17 cellular contexts compared by ENCODE assay signal in genomic region chr2:241015439-241015838, GRCh38. TPM values are rescaled to one million over a fixed set of nuclear protein-coding genes. Genes with fewer than 3 reads are reported as not detected.
DNase-seq lines count a peak whose midpoint lies in the region; ATAC-seq and TF ChIP-seq lines count a peak whose summit lies in the region.
"Had no signal": no experiment of that assay in that cellular context is flagged by ENCODE, and none has a peak within 500 bp of the region (broad histone marks: within the 10 kb centered on the region; RNA-seq: fewer than 3 reads in every experiment).

No MANE protein-coding gene starts in this region.

- no peak overlapping the region for H4K91ac ChIP-seq in trophoblast cell (ENCODE audit: low read depth, low read length)

- no peaks in the 10 kb centered on the region for H3K36me3 Mint-ChIP-seq in activated T-cell treated with anti-CD3 and anti-CD28 coated beads, Interleukin-2, amount 50 U/mL, for 24 hours (ENCODE audit: low read depth)
- no peaks in the 10 kb centered on the region for H3K36me3 Mint-ChIP-seq in activated T-cell treated with anti-CD3 and anti-CD28 coated beads, Interleukin-2, amount 50 U/mL, for 72 hours (ENCODE audit: insufficient read depth in 2 of 2)
- no peaks in the 10 kb centered on the region for H3K36me3 Mint-ChIP-seq in endodermal cell (ENCODE audit: low read depth)

- H3K23ac ChIP-seq in trophoblast cell (ENCODE audit: low read length): no peak overlapping the region

- H2AFZ ChIP-seq in trophoblast cell (ENCODE audit: insufficient read depth, low read length, poor library complexity): no peak overlapping the region
- H2AFZ ChIP-seq: GM23338 had no signal

- peak; percentile 20 for DNase-seq in activated T-cell treated with anti-CD3 and anti-CD28 coated beads, Interleukin-2, amount 50 U/mL, for 24 hours
- no peak for DNase-seq in activated T-cell treated with anti-CD3 and anti-CD28 coated beads, Interleukin-2, amount 50 U/mL, for 72 hours
- DNase-seq in endodermal cell (peak; percentile 25), posterior vena cava (ENCODE audit: low spot score) (peak; percentile 78), upper lobe of left lung (peak; percentile 15 to 40), hypothalamus (lab: John Stamatoyannopoulos, UW) (no peak), HuH-7.5 (ENCODE audit: low spot score) (no peak), trophoblast cell (no peak)
- DNase-seq: COR-L47, NCI-H1436, NCI-H2081, NCI-H510A treated with DMSO at 0.1 percent for 48 hours had no signal

- no peak overlapping the region for H3K4me2 ChIP-seq in trophoblast cell (ENCODE audit: low read length)
- H3K4me2 ChIP-seq: A549, GM23338 had no signal

- H3K9ac ChIP-seq in endodermal cell (ENCODE audit: extremely low read depth, low read length, poor library complexity, severe bottlenecking) (no peak overlapping the region), trophoblast cell (ENCODE audit: low read length) (no peak overlapping the region)

- H2BK12ac ChIP-seq in trophoblast cell (ENCODE audit: low read length): no peak overlapping the region

- H3K18ac ChIP-seq in trophoblast cell (ENCODE audit: low read length): no peak overlapping the region

- H3K4me3 ChIP-seq in endodermal cell (ENCODE audit: low read length): no peak overlapping the region
- no peak overlapping the region for H3K4me3 ChIP-seq in upper lobe of left lung
- no peak overlapping the region for H3K4me3 ChIP-seq in trophoblast cell (ENCODE audit: low read depth, low read length)
- H3K4me3 ChIP-seq: A549, GM23338, K562, Peyer's patch had no signal

- H3K4me1 ChIP-seq in endodermal cell (ENCODE audit: control insufficient read depth, insufficient read depth, low read length) (peaks cover under 1% of the 10 kb centered on the region), upper lobe of left lung (peaks cover 4 to 6% (median 4%) of the 10 kb centered on the region in 4 donors), trophoblast cell (ENCODE audit: control insufficient read depth in 1 of 2, insufficient read depth in 2 of 2, low read length in 2 of 2) (peaks cover 2 to 3% of the 10 kb centered on the region in 2 experiments)
- H3K4me1 ChIP-seq: A549 had no signal

- no peak overlapping the region for H2BK5ac ChIP-seq in trophoblast cell (ENCODE audit: low read depth, low read length, poor library complexity)

- no peak overlapping the region for H4K12ac ChIP-seq in trophoblast cell (ENCODE audit: low read depth, low read length)

- no peak overlapping the region for H3K27ac ChIP-seq in endodermal cell (ENCODE audit: low read depth, low read length)
- no peak overlapping the region for H3K27ac ChIP-seq in upper lobe of left lung
- no peak overlapping the region for H3K27ac ChIP-seq in trophoblast cell (ENCODE audit: low read depth, low read length)
- H3K27ac ChIP-seq: A549, C4-2B, Peyer's patch had no signal

- H3K9me3 Mint-ChIP-seq in activated T-cell treated with anti-CD3 and anti-CD28 coated beads, Interleukin-2, amount 50 U/mL, for 24 hours: no peaks in the 10 kb centered on the region
- H3K9me3 Mint-ChIP-seq in activated T-cell treated with anti-CD3 and anti-CD28 coated beads, Interleukin-2, amount 50 U/mL, for 72 hours: no peaks in the 10 kb centered on the region
- no peaks in the 10 kb centered on the region for H3K9me3 Mint-ChIP-seq in endodermal cell
- H3K9me3 Mint-ChIP-seq: GM23338 had no signal

- TF ChIP-seq CTCF in endodermal cell (conservative IDR thresholded peaks at IDR 0.05): no peak
- TF ChIP-seq CTCF in upper lobe of left lung (IDR thresholded peaks at IDR 0.05): no peak

- H3K4me3 Mint-ChIP-seq in activated T-cell treated with anti-CD3 and anti-CD28 coated beads, Interleukin-2, amount 50 U/mL, for 24 hours: no peak overlapping the region
- H3K4me3 Mint-ChIP-seq in activated T-cell treated with anti-CD3 and anti-CD28 coated beads, Interleukin-2, amount 50 U/mL, for 72 hours: no peak overlapping the region
- no peak overlapping the region for H3K4me3 Mint-ChIP-seq in endodermal cell
- H3K4me3 Mint-ChIP-seq: GM23338 had no signal

- no peak overlapping the region for H2BK120ac ChIP-seq in trophoblast cell (ENCODE audit: insufficient read depth, low read length, poor library complexity)

- no peak for TF ChIP-seq POLR2A in upper lobe of left lung (IDR thresholded peaks at IDR 0.05)

- no peaks in the 10 kb centered on the region for H3K79me1 ChIP-seq in trophoblast cell (ENCODE audit: low read length)

- no peak overlapping the region for H3K4ac ChIP-seq in trophoblast cell (ENCODE audit: low read depth, low read length)

- no peak overlapping the region for H3K14ac ChIP-seq in trophoblast cell (ENCODE audit: low read length)

- H3K27me3 ChIP-seq in endodermal cell (ENCODE audit: control insufficient read depth, insufficient read depth, low read length, poor library complexity, severe bottlenecking): no peaks in the 10 kb centered on the region
- H3K27me3 ChIP-seq in upper lobe of left lung: no peaks in the 10 kb centered on the region
- no peaks in the 10 kb centered on the region for H3K27me3 ChIP-seq in trophoblast cell (ENCODE audit: insufficient read depth, low read length)
- H3K27me3 ChIP-seq: Peyer's patch had no signal

- H3K36me3 ChIP-seq in endodermal cell (ENCODE audit: control insufficient read depth, insufficient read depth, low read length): no peaks in the 10 kb centered on the region
- peaks cover 0 to 5% (median under 1%) of the 10 kb centered on the region in 4 donors for H3K36me3 ChIP-seq in upper lobe of left lung
- H3K36me3 ChIP-seq in trophoblast cell (ENCODE audit: control insufficient read depth in 1 of 2, insufficient read depth in 2 of 2, low read length in 2 of 2): no peaks in the 10 kb centered on the region
- H3K36me3 ChIP-seq: Peyer's patch had no signal

- 91 to 97% methylated on average over 11 to 13 of the region's 13 CpGs for WGBS in endodermal cell (ENCODE audit: insufficient coverage in 1 of 2, insufficient read length in 1 of 2), 2 experiments
- WGBS in upper lobe of left lung, 2 donors: 95% methylated on average over 13 of the region's 13 CpGs
- no CpG with 5 or more reads among the region's 13 CpGs for WGBS in trophoblast cell (ENCODE audit: extremely low coverage, insufficient coverage, insufficient read length)

- no peak for TF ChIP-seq EP300 in upper lobe of left lung (IDR thresholded peaks at IDR 0.05)

- H3K9me3 ChIP-seq in endodermal cell (ENCODE audit: control insufficient read depth, low read length) (no peaks in the 10 kb centered on the region), upper lobe of left lung (no peaks in the 10 kb centered on the region), trophoblast cell (ENCODE audit: insufficient read depth, low read depth, low read length) (peaks cover 13% of the 10 kb centered on the region)
- H3K9me3 ChIP-seq: A549, Peyer's patch had no signal

- no peak for ATAC-seq in activated T-cell treated with anti-CD3 and anti-CD28 coated beads, Interleukin-2, amount 50 U/mL, for 72 hours (replicated peaks in 1 of 2)
- ATAC-seq in upper lobe of left lung (ENCODE audit: low FRiP score in 2 of 2): no peak
- ATAC-seq: A549, GM23338, K562 had no signal

- H2AK5ac ChIP-seq in trophoblast cell (ENCODE audit: low read length): no peak overlapping the region

- H3K27ac Mint-ChIP-seq in activated T-cell treated with anti-CD3 and anti-CD28 coated beads, Interleukin-2, amount 50 U/mL, for 24 hours: no peak overlapping the region
- H3K27ac Mint-ChIP-seq in activated T-cell treated with anti-CD3 and anti-CD28 coated beads, Interleukin-2, amount 50 U/mL, for 72 hours: no peak overlapping the region
- H3K27ac Mint-ChIP-seq in endodermal cell: no peak overlapping the region
- H3K27ac Mint-ChIP-seq: GM23338 had no signal

- intact Hi-C loops in posterior vena cava (cut with DNase I): no loop called here

- no peaks in the 10 kb centered on the region for H3K79me2 ChIP-seq in trophoblast cell (ENCODE audit: control insufficient read depth, insufficient read depth, low read length, poor library complexity)

- H4K8ac ChIP-seq in trophoblast cell (ENCODE audit: low read depth, low read length): no peak overlapping the region

- peaks cover 19% of the 10 kb centered on the region for H3K4me1 Mint-ChIP-seq in activated T-cell treated with anti-CD3 and anti-CD28 coated beads, Interleukin-2, amount 50 U/mL, for 24 hours (ENCODE audit: low read depth)
- H3K4me1 Mint-ChIP-seq in activated T-cell treated with anti-CD3 and anti-CD28 coated beads, Interleukin-2, amount 50 U/mL, for 72 hours (ENCODE audit: low read depth): peaks cover 11% of the 10 kb centered on the region
- no peaks in the 10 kb centered on the region for H3K4me1 Mint-ChIP-seq in endodermal cell

- no peaks in the 10 kb centered on the region for H3K27me3 Mint-ChIP-seq in activated T-cell treated with anti-CD3 and anti-CD28 coated beads, Interleukin-2, amount 50 U/mL, for 24 hours
- H3K27me3 Mint-ChIP-seq in activated T-cell treated with anti-CD3 and anti-CD28 coated beads, Interleukin-2, amount 50 U/mL, for 72 hours (ENCODE audit: low read depth): no peaks in the 10 kb centered on the region
- no peaks in the 10 kb centered on the region for H3K27me3 Mint-ChIP-seq in endodermal cell (ENCODE audit: insufficient read depth)

RNA-seq across cellular contexts. Expression of gene SNED1, which starts 17.0 kb away (rescaled TPM):
- total RNA-seq in activated T-cell treated with anti-CD3 and anti-CD28 coated beads, Interleukin-2, amount 50 U/mL, for 72 hours: 1 to 10 TPM in 1 of 2 donors, under 1 TPM in 1; 0.36 to 4.1 TPM
- total RNA-seq in endodermal cell (1 to 10 TPM in 1 of 2 donors, under 1 TPM in 1; 0.66 to 4.5 TPM), posterior vena cava (10 to 100 TPM; 39.7 to 62.7 TPM), upper lobe of left lung (100 to 1,000 TPM in 1 of 6 donors, 10 to 100 TPM in 5; 26.0 to 189 (median 38.9) TPM)
- polyA plus RNA-seq in endodermal cell (2013, experiment 1 of 2): 0.96 TPM
- 0.25 TPM for polyA plus RNA-seq in endodermal cell (2013, experiment 2 of 2)
- polyA plus RNA-seq in trophoblast cell (2013): 0.12 TPM in 2 replicates

Comparison
In these comparisons a context has a peak if more than half of its experiments do, and no peak if none do; other contexts are left out.
1. DNase-seq: peak in activated T-cell treated with anti-CD3 and anti-CD28 coated beads, Interleukin-2, amount 50 U/mL, for 24 hours (single experiment), endodermal cell (single experiment), posterior vena cava (single experiment) and upper lobe of left lung (2 of 2); none in activated T-cell treated with anti-CD3 and anti-CD28 coated beads, Interleukin-2, amount 50 U/mL, for 72 hours (0 of 2), hypothalamus (0 of 51), HuH-7.5 (single experiment) and trophoblast cell (0 of 2).
2. RNA of gene SNED1, which starts 17.0 kb away (total RNA-seq): 39.7 to 62.7 TPM in posterior vena cava and 26.0 to 189 TPM in upper lobe of left lung; 0.66 to 4.5 TPM in endodermal cell and 0.36 to 4.1 TPM in activated T-cell treated with anti-CD3 and anti-CD28 coated beads, Interleukin-2, amount 50 U/mL, for 72 hours; every median in the first group is over 4 times any median in the second.